17 cellular contexts compared by ENCODE assay signal in the genomic region with DNA sequence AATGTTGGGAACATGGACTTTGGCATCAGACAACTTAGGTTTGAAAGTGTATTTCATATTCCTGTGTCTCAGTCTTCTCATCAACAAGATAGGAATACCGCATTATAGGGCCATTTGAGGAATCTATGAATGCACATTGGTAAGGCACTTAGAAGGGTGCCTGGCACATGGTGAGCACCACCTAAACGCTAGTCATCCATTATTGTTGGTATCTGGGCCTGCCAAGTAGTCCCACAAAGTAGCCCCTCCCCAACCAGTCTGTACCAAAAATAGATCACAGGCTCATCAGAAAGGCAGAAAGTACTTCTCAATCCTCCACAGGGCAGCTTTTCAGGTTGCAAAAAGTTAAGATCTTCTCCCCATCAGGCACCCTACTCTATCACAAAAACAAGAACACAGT.
A peak's percentile ranks its signal among the peaks of the same experiment; 100 is the strongest.
DNase-seq lines count a peak whose midpoint lies in the region; ATAC-seq, FAIRE-seq and TF ChIP-seq lines count a peak whose summit lies in the region.
"Had no signal": no experiment of that assay in that cellular context is flagged by ENCODE, and none has a peak within 500 bp of the region (broad histone marks: within the 10 kb centered on the region; RNA-seq: fewer than 3 reads in every experiment).

No MANE protein-coding gene starts in this region.

- no peak for TF ChIP-seq POLR2A in vagina (IDR thresholded peaks at IDR 0.05)
- no peak for TF ChIP-seq POLR2A in GM12891 (IDR thresholded peaks at IDR 0.05; ENCODE audit: low read depth, low read length)

- no peak overlapping the region for H3K9ac ChIP-seq in BLaER1 treated with 17β-estradiol and CSF1 and Interleukin-3, amounts not matched to agents 10 nM and 100 nM

- no peaks in the 10 kb centered on the region for H3K27me3 ChIP-seq in BLaER1 treated with 17β-estradiol and CSF1 and Interleukin-3, amounts not matched to agents 10 nM and 100 nM
- no peaks in the 10 kb centered on the region for H3K27me3 ChIP-seq in vagina

- DNase-seq in left cardiac atrium, result no peak
- DNase-seq in cardiac septum (ENCODE audit: low spot score), result no peak
- peak; percentile 18 for DNase-seq in myocyte (ENCODE audit: low read depth)
- no peak for DNase-seq in vagina (ENCODE audit: extremely low spot score in 2 of 2)
- no peak for DNase-seq in GM12891 (ENCODE audit: insufficient read length, low spot score)
- DNase-seq: CD4-positive, alpha-beta T cell; CD8-positive, alpha-beta memory T cell; DMS 273 treated with DMSO at 0.1 percent for 48 hours; DMS79; EL; GDM1; H9 had no signal

- no peak overlapping the region for H3K27ac ChIP-seq in BLaER1 treated with 17β-estradiol and CSF1 and Interleukin-3, amounts not matched to agents 10 nM and 100 nM
- H3K27ac ChIP-seq in vagina, result no peak overlapping the region

- no peaks in the 10 kb centered on the region for H3K36me3 ChIP-seq in BLaER1 treated with 17β-estradiol and CSF1 and Interleukin-3, amounts not matched to agents 10 nM and 100 nM
- no peaks in the 10 kb centered on the region for H3K36me3 ChIP-seq in vagina

- no peaks in the 10 kb centered on the region for H3K9me3 ChIP-seq in BLaER1 treated with 17β-estradiol and CSF1 and Interleukin-3, amounts not matched to agents 10 nM and 100 nM (replicated peaks in 1 of 11)
- no peaks in the 10 kb centered on the region for H3K9me3 ChIP-seq in vagina

- no peak overlapping the region for H3K4me3 ChIP-seq in BLaER1 treated with 17β-estradiol and CSF1 and Interleukin-3, amounts not matched to agents 10 nM and 100 nM
- H3K4me3 ChIP-seq in vagina, result no peak overlapping the region
- H3K4me3 ChIP-seq: GM12878, GM23338 had no signal

- peak; percentile 50 to 69 for ATAC-seq in left cardiac atrium
- ATAC-seq: GM12878, GM23338, HCT116 had no signal

- peaks cover 16 to 32% (median 28%) of the 10 kb centered on the region in 10 experiments for H3K4me1 ChIP-seq in BLaER1 treated with 17β-estradiol and CSF1 and Interleukin-3, amounts not matched to agents 10 nM and 100 nM
- H3K4me1 ChIP-seq in vagina, result no peaks in the 10 kb centered on the region

- no peak for TF ChIP-seq CTCF in vagina (IDR thresholded peaks at IDR 0.05)

- no peak for FAIRE-seq in GM12891 (lab: Jason Lieb, UNC)
- FAIRE-seq: D721Med, GM12878 had no signal

- intact Hi-C loops in left cardiac atrium (cut with DNase I), result no loop called here
- intact Hi-C loops in cardiac septum (cut with DNase I), result no loop called here
- intact Hi-C loops in vagina (cut with DNase I), result no loop called here

- H4K20me1 ChIP-seq in BLaER1 treated with 17β-estradiol and CSF1 and Interleukin-3, amounts not matched to agents 10 nM and 100 nM, result no peaks in the 10 kb centered on the region

- H3K4me2 ChIP-seq in BLaER1 treated with 17β-estradiol and CSF1 and Interleukin-3, amounts not matched to agents 10 nM and 100 nM, result peak overlapping the region in 8 of 11 experiments; percentile 5 to 21 (median 16); a peak in 6 of 22 replicates
- H3K4me2 ChIP-seq: GM23338 had no signal

TF ChIP-seq in GM12891, 5 proteins besides CTCF, POLR2A, EP300 and RAD21:
- no peak for TF ChIP-seq POU2F2 (IDR thresholded peaks at IDR 0.05; ENCODE audit: low read depth, low read length)
- no peak for TF ChIP-seq PAX5 (IDR thresholded peaks at IDR 0.05; ENCODE audit: insufficient read depth, low read length, severe bottlenecking)
- TF ChIP-seq POLR2AphosphoS5 (IDR thresholded peaks at IDR 0.05; ENCODE audit: low read depth, low read length), result no peak
- no peak for TF ChIP-seq SPI1 (IDR thresholded peaks at IDR 0.05; ENCODE audit: low read depth, low read length)
- no peak for TF ChIP-seq TAF1 (IDR thresholded peaks at IDR 0.05; ENCODE audit: low read depth, low read length)
